1 cellular context compared by ENCODE assay signal in the genomic region with DNA sequence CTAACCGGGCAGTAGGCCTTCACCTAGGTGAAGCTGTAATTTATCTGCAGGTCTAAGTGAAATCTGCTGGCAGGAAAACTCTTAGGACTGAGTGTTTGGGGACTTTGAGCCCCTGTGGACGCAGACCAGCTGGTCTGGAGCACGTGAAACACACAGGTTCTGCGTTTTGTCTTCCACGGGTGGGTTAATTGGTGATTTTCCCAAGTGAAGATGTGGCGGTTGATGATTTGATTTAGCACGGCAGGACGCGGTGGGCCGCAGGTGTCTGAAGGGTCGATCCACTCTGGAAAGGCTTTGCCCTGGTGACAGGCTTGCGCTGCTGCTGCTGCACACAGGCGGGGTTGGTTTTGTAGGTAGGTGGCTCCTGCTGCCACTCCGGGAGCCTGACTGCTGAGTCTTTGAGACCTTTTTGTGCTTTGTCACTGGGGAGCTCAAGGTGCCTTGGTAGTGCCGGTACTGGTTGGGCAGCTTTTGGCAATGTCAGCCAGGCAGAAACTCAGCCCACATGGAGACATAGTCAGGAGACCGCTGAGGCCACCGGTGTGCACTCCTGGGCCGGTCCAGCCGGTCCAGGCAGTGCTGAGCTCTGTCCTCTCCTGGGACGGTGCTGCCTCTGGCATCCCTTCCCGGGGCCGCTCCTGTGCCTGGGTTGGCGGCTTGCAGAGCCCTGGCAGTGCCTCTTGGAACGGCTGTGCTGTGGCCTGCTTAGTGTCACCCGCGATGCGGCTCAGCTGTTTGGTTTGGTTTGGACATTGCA.
TF ChIP-seq lines count a peak whose summit lies in the region.

No MANE protein-coding gene starts in this region.

TF ChIP-seq in HepG2, 621 proteins besides CTCF, POLR2A, EP300 and RAD21 (continued from another document and continues in another):
- TF ChIP-seq, protein P1, sequence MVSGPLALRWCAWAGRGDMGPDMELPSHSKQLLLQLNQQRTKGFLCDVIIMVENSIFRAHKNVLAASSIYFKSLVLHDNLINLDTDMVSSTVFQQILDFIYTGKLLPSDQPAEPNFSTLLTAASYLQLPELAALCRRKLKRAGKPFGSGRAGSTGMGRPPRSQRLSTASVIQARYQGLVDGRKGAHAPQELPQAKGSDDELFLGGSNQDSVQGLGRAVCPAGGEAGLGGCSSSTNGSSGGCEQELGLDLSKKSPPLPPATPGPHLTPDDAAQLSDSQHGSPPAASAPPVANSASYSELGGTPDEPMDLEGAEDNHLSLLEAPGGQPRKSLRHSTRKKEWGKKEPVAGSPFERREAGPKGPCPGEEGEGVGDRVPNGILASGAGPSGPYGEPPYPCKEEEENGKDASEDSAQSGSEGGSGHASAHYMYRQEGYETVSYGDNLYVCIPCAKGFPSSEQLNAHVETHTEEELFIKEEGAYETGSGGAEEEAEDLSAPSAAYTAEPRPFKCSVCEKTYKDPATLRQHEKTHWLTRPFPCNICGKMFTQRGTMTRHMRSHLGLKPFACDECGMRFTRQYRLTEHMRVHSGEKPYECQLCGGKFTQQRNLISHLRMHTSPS (CRISPR knock-in tag; IDR thresholded peaks at IDR 0.05; ENCODE audit: low read depth): peak; percentile 56; the same call in 1 of the 2 replicates
- TF ChIP-seq, protein P2, sequence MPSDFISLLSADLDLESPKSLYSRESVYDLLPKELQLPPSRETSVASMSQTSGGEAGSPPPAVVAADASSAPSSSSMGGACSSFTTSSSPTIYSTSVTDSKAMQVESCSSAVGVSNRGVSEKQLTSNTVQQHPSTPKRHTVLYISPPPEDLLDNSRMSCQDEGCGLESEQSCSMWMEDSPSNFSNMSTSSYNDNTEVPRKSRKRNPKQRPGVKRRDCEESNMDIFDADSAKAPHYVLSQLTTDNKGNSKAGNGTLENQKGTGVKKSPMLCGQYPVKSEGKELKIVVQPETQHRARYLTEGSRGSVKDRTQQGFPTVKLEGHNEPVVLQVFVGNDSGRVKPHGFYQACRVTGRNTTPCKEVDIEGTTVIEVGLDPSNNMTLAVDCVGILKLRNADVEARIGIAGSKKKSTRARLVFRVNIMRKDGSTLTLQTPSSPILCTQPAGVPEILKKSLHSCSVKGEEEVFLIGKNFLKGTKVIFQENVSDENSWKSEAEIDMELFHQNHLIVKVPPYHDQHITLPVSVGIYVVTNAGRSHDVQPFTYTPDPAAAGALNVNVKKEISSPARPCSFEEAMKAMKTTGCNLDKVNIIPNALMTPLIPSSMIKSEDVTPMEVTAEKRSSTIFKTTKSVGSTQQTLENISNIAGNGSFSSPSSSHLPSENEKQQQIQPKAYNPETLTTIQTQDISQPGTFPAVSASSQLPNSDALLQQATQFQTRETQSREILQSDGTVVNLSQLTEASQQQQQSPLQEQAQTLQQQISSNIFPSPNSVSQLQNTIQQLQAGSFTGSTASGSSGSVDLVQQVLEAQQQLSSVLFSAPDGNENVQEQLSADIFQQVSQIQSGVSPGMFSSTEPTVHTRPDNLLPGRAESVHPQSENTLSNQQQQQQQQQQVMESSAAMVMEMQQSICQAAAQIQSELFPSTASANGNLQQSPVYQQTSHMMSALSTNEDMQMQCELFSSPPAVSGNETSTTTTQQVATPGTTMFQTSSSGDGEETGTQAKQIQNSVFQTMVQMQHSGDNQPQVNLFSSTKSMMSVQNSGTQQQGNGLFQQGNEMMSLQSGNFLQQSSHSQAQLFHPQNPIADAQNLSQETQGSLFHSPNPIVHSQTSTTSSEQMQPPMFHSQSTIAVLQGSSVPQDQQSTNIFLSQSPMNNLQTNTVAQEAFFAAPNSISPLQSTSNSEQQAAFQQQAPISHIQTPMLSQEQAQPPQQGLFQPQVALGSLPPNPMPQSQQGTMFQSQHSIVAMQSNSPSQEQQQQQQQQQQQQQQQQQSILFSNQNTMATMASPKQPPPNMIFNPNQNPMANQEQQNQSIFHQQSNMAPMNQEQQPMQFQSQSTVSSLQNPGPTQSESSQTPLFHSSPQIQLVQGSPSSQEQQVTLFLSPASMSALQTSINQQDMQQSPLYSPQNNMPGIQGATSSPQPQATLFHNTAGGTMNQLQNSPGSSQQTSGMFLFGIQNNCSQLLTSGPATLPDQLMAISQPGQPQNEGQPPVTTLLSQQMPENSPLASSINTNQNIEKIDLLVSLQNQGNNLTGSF (CRISPR knock-in tag; IDR thresholded peaks at IDR 0.05): no peak
- TF ChIP-seq ZNF75D (CRISPR knock-in tag; IDR thresholded peaks at IDR 0.05; ENCODE audit: borderline replicate concordance): no peak
- no peak for TF ChIP-seq SRF (IDR thresholded peaks at IDR 0.05; ENCODE audit: low read depth, low read length)
- TF ChIP-seq TBX3 (IDR thresholded peaks at IDR 0.05; ENCODE audit: borderline replicate concordance): no peak
- no peak for TF ChIP-seq POLR2AphosphoS5 (IDR thresholded peaks at IDR 0.05; ENCODE audit: low read depth, low read length)
- TF ChIP-seq, protein P3, sequence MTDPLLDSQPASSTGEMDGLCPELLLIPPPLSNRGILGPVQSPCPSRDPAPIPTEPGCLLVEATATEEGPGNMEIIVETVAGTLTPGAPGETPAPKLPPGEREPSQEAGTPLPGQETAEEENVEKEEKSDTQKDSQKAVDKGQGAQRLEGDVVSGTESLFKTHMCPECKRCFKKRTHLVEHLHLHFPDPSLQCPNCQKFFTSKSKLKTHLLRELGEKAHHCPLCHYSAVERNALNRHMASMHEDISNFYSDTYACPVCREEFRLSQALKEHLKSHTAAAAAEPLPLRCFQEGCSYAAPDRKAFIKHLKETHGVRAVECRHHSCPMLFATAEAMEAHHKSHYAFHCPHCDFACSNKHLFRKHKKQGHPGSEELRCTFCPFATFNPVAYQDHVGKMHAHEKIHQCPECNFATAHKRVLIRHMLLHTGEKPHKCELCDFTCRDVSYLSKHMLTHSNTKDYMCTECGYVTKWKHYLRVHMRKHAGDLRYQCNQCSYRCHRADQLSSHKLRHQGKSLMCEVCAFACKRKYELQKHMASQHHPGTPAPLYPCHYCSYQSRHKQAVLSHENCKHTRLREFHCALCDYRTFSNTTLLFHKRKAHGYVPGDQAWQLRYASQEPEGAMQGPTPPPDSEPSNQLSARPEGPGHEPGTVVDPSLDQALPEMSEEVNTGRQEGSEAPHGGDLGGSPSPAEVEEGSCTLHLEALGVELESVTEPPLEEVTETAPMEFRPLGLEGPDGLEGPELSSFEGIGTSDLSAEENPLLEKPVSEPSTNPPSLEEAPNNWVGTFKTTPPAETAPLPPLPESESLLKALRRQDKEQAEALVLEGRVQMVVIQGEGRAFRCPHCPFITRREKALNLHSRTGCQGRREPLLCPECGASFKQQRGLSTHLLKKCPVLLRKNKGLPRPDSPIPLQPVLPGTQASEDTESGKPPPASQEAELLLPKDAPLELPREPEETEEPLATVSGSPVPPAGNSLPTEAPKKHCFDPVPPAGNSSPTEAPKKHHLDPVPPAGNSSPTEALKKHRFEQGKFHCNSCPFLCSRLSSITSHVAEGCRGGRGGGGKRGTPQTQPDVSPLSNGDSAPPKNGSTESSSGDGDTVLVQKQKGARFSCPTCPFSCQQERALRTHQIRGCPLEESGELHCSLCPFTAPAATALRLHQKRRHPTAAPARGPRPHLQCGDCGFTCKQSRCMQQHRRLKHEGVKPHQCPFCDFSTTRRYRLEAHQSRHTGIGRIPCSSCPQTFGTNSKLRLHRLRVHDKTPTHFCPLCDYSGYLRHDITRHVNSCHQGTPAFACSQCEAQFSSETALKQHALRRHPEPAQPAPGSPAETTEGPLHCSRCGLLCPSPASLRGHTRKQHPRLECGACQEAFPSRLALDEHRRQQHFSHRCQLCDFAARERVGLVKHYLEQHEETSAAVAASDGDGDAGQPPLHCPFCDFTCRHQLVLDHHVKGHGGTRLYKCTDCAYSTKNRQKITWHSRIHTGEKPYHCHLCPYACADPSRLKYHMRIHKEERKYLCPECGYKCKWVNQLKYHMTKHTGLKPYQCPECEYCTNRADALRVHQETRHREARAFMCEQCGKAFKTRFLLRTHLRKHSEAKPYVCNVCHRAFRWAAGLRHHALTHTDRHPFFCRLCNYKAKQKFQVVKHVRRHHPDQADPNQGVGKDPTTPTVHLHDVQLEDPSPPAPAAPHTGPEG (CRISPR knock-in tag; IDR thresholded peaks at IDR 0.05): no peak
- peak; percentile 25; the same call in 1 of the 2 replicates for TF ChIP-seq ZBTB7B (CRISPR knock-in tag; IDR thresholded peaks at IDR 0.05)
- TF ChIP-seq, protein P4, sequence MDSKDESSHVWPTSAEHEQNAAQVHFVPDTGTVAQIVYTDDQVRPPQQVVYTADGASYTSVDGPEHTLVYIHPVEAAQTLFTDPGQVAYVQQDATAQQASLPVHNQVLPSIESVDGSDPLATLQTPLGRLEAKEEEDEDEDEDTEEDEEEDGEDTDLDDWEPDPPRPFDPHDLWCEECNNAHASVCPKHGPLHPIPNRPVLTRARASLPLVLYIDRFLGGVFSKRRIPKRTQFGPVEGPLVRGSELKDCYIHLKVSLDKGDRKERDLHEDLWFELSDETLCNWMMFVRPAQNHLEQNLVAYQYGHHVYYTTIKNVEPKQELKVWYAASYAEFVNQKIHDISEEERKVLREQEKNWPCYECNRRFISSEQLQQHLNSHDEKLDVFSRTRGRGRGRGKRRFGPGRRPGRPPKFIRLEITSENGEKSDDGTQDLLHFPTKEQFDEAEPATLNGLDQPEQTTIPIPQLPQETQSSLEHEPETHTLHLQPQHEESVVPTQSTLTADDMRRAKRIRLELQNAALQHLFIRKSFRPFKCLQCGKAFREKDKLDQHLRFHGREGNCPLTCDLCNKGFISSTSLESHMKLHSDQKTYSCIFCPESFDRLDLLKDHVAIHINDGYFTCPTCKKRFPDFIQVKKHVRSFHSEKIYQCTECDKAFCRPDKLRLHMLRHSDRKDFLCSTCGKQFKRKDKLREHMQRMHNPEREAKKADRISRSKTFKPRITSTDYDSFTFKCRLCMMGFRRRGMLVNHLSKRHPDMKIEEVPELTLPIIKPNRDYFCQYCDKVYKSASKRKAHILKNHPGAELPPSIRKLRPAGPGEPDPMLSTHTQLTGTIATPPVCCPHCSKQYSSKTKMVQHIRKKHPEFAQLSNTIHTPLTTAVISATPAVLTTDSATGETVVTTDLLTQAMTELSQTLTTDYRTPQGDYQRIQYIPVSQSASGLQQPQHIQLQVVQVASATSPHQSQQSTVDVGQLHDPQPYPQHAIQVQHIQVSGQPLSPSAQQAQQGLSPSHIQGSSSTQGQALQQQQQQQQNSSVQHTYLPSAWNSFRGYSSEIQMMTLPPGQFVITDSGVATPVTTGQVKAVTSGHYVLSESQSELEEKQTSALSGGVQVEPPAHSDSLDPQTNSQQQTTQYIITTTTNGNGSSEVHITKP (CRISPR knock-in tag; IDR thresholded peaks at IDR 0.05; ENCODE audit: low read depth): 0 out of 2 replicates have a peak, but pooled peaks have one; percentile 22
- no peak for TF ChIP-seq CCDC6 (CRISPR knock-in tag; IDR thresholded peaks at IDR 0.05)
- TF ChIP-seq, protein P5, sequence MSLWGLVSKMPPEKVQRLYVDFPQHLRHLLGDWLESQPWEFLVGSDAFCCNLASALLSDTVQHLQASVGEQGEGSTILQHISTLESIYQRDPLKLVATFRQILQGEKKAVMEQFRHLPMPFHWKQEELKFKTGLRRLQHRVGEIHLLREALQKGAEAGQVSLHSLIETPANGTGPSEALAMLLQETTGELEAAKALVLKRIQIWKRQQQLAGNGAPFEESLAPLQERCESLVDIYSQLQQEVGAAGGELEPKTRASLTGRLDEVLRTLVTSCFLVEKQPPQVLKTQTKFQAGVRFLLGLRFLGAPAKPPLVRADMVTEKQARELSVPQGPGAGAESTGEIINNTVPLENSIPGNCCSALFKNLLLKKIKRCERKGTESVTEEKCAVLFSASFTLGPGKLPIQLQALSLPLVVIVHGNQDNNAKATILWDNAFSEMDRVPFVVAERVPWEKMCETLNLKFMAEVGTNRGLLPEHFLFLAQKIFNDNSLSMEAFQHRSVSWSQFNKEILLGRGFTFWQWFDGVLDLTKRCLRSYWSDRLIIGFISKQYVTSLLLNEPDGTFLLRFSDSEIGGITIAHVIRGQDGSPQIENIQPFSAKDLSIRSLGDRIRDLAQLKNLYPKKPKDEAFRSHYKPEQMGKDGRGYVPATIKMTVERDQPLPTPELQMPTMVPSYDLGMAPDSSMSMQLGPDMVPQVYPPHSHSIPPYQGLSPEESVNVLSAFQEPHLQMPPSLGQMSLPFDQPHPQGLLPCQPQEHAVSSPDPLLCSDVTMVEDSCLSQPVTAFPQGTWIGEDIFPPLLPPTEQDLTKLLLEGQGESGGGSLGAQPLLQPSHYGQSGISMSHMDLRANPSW (CRISPR knock-in tag; IDR thresholded peaks at IDR 0.05; ENCODE audit: borderline replicate concordance): no peak
- TF ChIP-seq MATR3 (CRISPR knock-in tag; IDR thresholded peaks at IDR 0.05): no peak
- TF ChIP-seq AHR (CRISPR knock-in tag; IDR thresholded peaks at IDR 0.05): no peak
- TF ChIP-seq, protein P6, sequence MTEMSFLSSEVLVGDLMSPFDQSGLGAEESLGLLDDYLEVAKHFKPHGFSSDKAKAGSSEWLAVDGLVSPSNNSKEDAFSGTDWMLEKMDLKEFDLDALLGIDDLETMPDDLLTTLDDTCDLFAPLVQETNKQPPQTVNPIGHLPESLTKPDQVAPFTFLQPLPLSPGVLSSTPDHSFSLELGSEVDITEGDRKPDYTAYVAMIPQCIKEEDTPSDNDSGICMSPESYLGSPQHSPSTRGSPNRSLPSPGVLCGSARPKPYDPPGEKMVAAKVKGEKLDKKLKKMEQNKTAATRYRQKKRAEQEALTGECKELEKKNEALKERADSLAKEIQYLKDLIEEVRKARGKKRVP (CRISPR knock-in tag; IDR thresholded peaks at IDR 0.05): 0 out of 4 replicates have a peak, but pooled peaks of 1 of the 2 experiments have one; percentile 28
- TF ChIP-seq, protein P7, sequence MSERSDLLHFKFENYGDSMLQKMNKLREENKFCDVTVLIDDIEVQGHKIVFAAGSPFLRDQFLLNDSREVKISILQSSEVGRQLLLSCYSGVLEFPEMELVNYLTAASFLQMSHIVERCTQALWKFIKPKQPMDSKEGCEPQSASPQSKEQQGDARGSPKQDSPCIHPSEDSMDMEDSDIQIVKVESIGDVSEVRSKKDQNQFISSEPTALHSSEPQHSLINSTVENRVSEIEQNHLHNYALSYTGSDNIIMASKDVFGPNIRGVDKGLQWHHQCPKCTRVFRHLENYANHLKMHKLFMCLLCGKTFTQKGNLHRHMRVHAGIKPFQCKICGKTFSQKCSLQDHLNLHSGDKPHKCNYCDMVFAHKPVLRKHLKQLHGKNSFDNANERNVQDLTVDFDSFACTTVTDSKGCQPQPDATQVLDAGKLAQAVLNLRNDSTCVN (CRISPR knock-in tag; IDR thresholded peaks at IDR 0.05; ENCODE audit: borderline replicate concordance): no peak
- TF ChIP-seq, protein P8, sequence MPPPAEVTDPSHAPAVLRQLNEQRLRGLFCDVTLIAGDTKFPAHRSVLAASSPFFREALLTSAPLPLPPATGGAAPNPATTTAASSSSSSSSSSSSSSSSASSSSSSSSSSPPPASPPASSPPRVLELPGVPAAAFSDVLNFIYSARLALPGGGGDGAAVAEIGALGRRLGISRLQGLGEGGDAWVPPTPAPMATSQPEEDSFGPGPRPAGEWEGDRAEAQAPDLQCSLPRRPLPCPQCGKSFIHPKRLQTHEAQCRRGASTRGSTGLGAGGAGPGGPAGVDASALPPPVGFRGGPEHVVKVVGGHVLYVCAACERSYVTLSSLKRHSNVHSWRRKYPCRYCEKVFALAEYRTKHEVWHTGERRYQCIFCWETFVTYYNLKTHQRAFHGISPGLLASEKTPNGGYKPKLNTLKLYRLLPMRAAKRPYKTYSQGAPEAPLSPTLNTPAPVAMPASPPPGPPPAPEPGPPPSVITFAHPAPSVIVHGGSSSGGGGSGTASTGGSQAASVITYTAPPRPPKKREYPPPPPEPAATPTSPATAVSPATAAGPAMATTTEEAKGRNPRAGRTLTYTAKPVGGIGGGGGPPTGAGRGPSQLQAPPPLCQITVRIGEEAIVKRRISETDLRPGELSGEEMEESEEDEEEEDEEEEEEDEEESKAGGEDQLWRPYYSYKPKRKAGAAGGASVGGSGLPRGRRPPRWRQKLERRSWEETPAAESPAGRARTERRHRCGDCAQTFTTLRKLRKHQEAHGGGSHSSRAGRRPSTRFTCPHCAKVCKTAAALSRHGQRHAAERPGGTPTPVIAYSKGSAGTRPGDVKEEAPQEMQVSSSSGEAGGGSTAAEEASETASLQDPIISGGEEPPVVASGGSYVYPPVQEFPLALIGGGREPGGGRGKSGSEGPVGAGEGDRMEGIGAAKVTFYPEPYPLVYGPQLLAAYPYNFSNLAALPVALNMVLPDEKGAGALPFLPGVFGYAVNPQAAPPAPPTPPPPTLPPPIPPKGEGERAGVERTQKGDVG (CRISPR knock-in tag; IDR thresholded peaks at IDR 0.05; ENCODE audit: borderline replicate concordance): peak; percentile 96
- no peak for TF ChIP-seq ZNF773 (CRISPR knock-in tag; IDR thresholded peaks at IDR 0.05; ENCODE audit: borderline replicate concordance)
